In the genomic region with DNA sequence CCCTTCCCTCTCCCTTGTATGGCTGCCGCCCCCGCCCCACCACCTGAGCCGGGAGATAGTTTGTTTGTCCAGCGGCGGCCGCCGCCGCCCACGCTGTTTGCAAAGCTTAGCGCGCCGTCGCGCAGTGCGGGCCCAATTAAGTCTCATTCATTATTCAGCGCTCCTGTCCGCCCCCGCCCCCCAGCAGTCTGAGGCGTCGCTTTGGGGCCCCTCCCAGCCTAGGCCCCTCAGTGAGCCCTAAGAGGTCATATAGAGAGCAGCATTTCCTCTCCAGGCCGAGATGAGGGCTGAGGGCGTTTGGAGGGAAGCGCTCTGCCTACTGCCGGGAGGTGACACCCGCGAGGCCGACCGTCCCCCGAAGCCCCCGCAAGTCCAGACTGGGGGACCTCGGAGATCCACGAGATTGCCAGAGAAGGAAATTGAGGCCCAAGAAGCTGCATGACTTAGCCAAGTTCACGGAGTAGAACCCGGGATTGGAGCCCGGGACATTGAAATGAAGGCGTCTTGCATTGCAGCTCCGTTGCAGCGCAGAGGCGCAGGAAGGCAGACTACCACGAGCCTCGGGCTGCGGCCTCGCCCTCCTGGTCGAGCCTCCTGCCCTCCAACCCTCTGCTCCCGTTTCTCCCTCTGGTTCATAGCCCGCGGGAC, we compare ENCODE assay signal across 9 cellular contexts. TPM values are rescaled to one million over a fixed set of nuclear protein-coding genes. Genes with fewer than 3 reads are reported as not detected.
A peak's percentile ranks its signal among the peaks of the same experiment; 100 is the strongest.
DNase-seq lines count a peak whose midpoint lies in the region; ATAC-seq and TF ChIP-seq lines count a peak whose summit lies in the region.
"Had no signal": no experiment of that assay in that cellular context is flagged by ENCODE, and none has a peak within 500 bp of the region (broad histone marks: within the 10 kb centered on the region; RNA-seq: fewer than 3 reads in every experiment).

A gene (plus strand): TSS at position 230 of the 648 bp plus-strand sequence. CDS start 1,985 bp downstream, outside the sequence.

- H3K27me3 ChIP-seq in DND-41 (ENCODE audit: insufficient read depth, low read length, poor library complexity) (no peaks in the 10 kb centered on the region), iPS-20b (ENCODE audit: insufficient read depth, low read length) (peaks cover 91% of the 10 kb centered on the region)

- peaks cover 25% of the 10 kb centered on the region for H3K4me1 Mint-ChIP-seq in activated T-helper 1 cell treated with anti-CD3 and anti-CD28 coated beads, Interleukin-12 subunit alpha, Interleukin-12 subunit beta, Interleukin-2, Interleukin-4 antibody, amounts not matched to agents 30 ng/mL and 10 ng/mL and 1 ng/mL, durations not matched to agents 14 hours and 24 hours and 36 hours (ENCODE audit: low read depth)

- intact Hi-C loops in activated T-helper 1 cell treated with anti-CD3 and anti-CD28 coated beads, Interleukin-12 subunit alpha, Interleukin-12 subunit beta, Interleukin-2, Interleukin-4 antibody, amounts not matched to agents 30 ng/mL and 10 ng/mL and 1 ng/mL, durations not matched to agents 14 hours and 24 hours and 36 hours (cut with micrococcal nuclease) = loop anchor here (1.0 to 2.0 kb wide), 3 partner anchors 9 to 58 kb away; a partner anchor contains a TSS
- intact Hi-C loops in sciatic nerve (cut with DNase I) = no loop called here

- peaks cover 10% of the 10 kb centered on the region for H3K4me1 ChIP-seq in DND-41 (ENCODE audit: insufficient read depth, low read length)
- peaks cover 9% of the 10 kb centered on the region for H3K4me1 ChIP-seq in iPS-20b (ENCODE audit: insufficient read depth, low read length)

- peak within 1 kb of the TSS; percentile 45 for H3K27ac Mint-ChIP-seq in activated T-helper 1 cell treated with anti-CD3 and anti-CD28 coated beads, Interleukin-12 subunit alpha, Interleukin-12 subunit beta, Interleukin-2, Interleukin-4 antibody, amounts not matched to agents 30 ng/mL and 10 ng/mL and 1 ng/mL, durations not matched to agents 14 hours and 24 hours and 36 hours

- peak within 1 kb of the TSS; percentile 71 for H2AFZ ChIP-seq in DND-41 (ENCODE audit: low read depth, low read length)

- H3K9me3 Mint-ChIP-seq in activated T-helper 1 cell treated with anti-CD3 and anti-CD28 coated beads, Interleukin-12 subunit alpha, Interleukin-12 subunit beta, Interleukin-2, Interleukin-4 antibody, amounts not matched to agents 30 ng/mL and 10 ng/mL and 1 ng/mL, durations not matched to agents 14 hours and 24 hours and 36 hours = no peaks in the 10 kb centered on the region

- 0 out of 2 replicates have a peak, but pooled peaks cover 4% of the 10 kb centered on the region for H4K20me1 ChIP-seq in DND-41 (ENCODE audit: insufficient read depth, low read length)

- H3K79me2 ChIP-seq in DND-41 (ENCODE audit: insufficient read depth, low read length) = no peaks in the 10 kb centered on the region

- DNase-seq in DND-41 (no peak), sciatic nerve (ENCODE audit: low spot score) (no peak), NCI-H524 treated with DMSO at 0.1 percent for 48 hours (lab: John Stamatoyannopoulos, UW) (no peak)
- no peak for DNase-seq in Jurkat, Clone E6-1 (ENCODE audit: low read depth, low spot score)
- no peak for DNase-seq in activated T-helper 1 cell treated with anti-CD3 and anti-CD28 coated beads, Interleukin-12 subunit alpha, Interleukin-12 subunit beta, Interleukin-2, Interleukin-4 antibody, amounts not matched to agents 30 ng/mL and 10 ng/mL and 1 ng/mL, durations not matched to agents 14 hours and 24 hours and 36 hours (ENCODE audit: low spot score)
- DNase-seq in stimulated activated CD8-positive, alpha-beta memory T cell treated with anti-CD3 and anti-CD28 coated beads, Interleukin-4, amount 100 ng/mL, for 48 hours = peak; percentile 57

- H3K4me3 ChIP-seq in DND-41 (ENCODE audit: low read depth in 1 of 2, low read length in 2 of 2) = peak within 1 kb of the TSS in 1 of 2 experiments; percentile 28; a peak in 1 of 4 replicates
- peak within 1 kb of the TSS; percentile 34 for H3K4me3 ChIP-seq in Jurkat, Clone E6-1 (ENCODE audit: low read length)
- H3K4me3 ChIP-seq in iPS-20b (ENCODE audit: low read length) = peak within 1 kb of the TSS; percentile 55; the same call in 1 of the 2 replicates

- peak within 1 kb of the TSS; percentile 61 for H3K4me2 ChIP-seq in DND-41 (ENCODE audit: insufficient read depth, low read length)

- H3K27ac ChIP-seq in DND-41 (ENCODE audit: low read length) (no peak within 1 kb of the TSS), iPS-20b (ENCODE audit: low read length) (no peak within 1 kb of the TSS)

- TF ChIP-seq CTCF in DND-41 (IDR thresholded peaks at IDR 0.05; ENCODE audit: borderline replicate concordance, extremely low read depth, low read length, poor library complexity, severe bottlenecking) = no peak

- H3K9ac ChIP-seq in DND-41 (ENCODE audit: low read depth, low read length) (0 out of 2 replicates have a peak within 1 kb of the TSS, but pooled peaks have one; percentile 20), iPS-20b (ENCODE audit: low read depth, low read length) (no peak within 1 kb of the TSS)

- peaks cover 61% of the 10 kb centered on the region for H3K27me3 Mint-ChIP-seq in activated T-helper 1 cell treated with anti-CD3 and anti-CD28 coated beads, Interleukin-12 subunit alpha, Interleukin-12 subunit beta, Interleukin-2, Interleukin-4 antibody, amounts not matched to agents 30 ng/mL and 10 ng/mL and 1 ng/mL, durations not matched to agents 14 hours and 24 hours and 36 hours (ENCODE audit: insufficient read depth)

- ATAC-seq in DND-41 (ENCODE audit: insufficient read depth, low read depth) (no peak), sciatic nerve (no peak), HG03139 (IDR thresholded peaks at IDR 0.05; ENCODE audit: unreplicated experiment) (no peak)

- H3K9me3 ChIP-seq in DND-41 (ENCODE audit: insufficient read depth, low read length, severe bottlenecking) = no peaks in the 10 kb centered on the region
- H3K9me3 ChIP-seq in iPS-20b (ENCODE audit: insufficient read depth, low read depth, low read length) = no peaks in the 10 kb centered on the region

- H3K36me3 ChIP-seq in DND-41 (ENCODE audit: insufficient read depth, low read length) (no peaks in the 10 kb centered on the region), iPS-20b (ENCODE audit: insufficient read depth, low read depth, low read length) (no peaks in the 10 kb centered on the region)

- H3K36me3 Mint-ChIP-seq in activated T-helper 1 cell treated with anti-CD3 and anti-CD28 coated beads, Interleukin-12 subunit alpha, Interleukin-12 subunit beta, Interleukin-2, Interleukin-4 antibody, amounts not matched to agents 30 ng/mL and 10 ng/mL and 1 ng/mL, durations not matched to agents 14 hours and 24 hours and 36 hours (ENCODE audit: low read depth) = no peaks in the 10 kb centered on the region

- peak within 1 kb of the TSS; percentile 79 for H3K4me3 Mint-ChIP-seq in activated T-helper 1 cell treated with anti-CD3 and anti-CD28 coated beads, Interleukin-12 subunit alpha, Interleukin-12 subunit beta, Interleukin-2, Interleukin-4 antibody, amounts not matched to agents 30 ng/mL and 10 ng/mL and 1 ng/mL, durations not matched to agents 14 hours and 24 hours and 36 hours

RNA-seq across cellular contexts. Expression of the gene that starts here (rescaled TPM):
- 1.00 TPM for polyA plus RNA-seq in Jurkat, Clone E6-1 (2012; ENCODE audit: insufficient read depth, insufficient read length)
- total RNA-seq in activated T-helper 1 cell treated with anti-CD3 and anti-CD28 coated beads, Interleukin-12 subunit alpha, Interleukin-12 subunit beta, Interleukin-2, Interleukin-4 antibody, amounts not matched to agents 30 ng/mL and 10 ng/mL and 1 ng/mL, durations not matched to agents 14 hours and 24 hours and 36 hours = 0.16 TPM in 1 of 2 replicates, not detected in the other
- not detected for total RNA-seq in sciatic nerve
- total RNA-seq: activated CD8-positive, alpha-beta memory T cell treated with anti-CD3 and anti-CD28 coated beads for 36 hours had no signal
